In the genomic region with DNA sequence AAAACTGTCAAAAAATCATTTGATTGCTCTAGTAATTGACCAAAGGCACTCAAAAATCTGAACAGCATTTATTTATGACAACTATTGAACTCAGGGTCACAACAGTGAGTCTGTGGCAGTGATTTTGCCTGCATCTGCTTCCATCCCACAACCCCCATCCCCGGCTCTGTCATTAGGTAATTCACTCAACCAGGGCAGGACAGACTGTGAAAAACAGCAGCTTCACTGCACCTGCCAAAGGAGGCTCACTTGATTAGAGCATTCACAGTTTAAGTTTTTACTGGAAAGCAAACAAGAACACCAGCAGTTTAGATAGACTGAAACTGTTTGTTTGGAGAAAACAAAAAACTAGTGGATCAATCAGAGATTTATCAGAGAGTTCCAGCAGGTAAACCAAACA, we compare ENCODE assay signal across 21 cellular contexts. TPM values are rescaled to one million over a fixed set of nuclear protein-coding genes. Genes with fewer than 3 reads are reported as not detected.
"Had no signal": no experiment of that assay in that cellular context is flagged by ENCODE, and none has a peak within 500 bp of the region (broad histone marks: within the 10 kb centered on the region; RNA-seq: fewer than 3 reads in every experiment).

No MANE protein-coding gene starts in this region.

- ATAC-seq: activated T-helper 17 cell treated with anti-CD3 and anti-CD28 coated beads, Interleukin-2, amount 50 U/mL, for 72 hours; left cardiac atrium; lower lobe of right lung; natural killer cell; stimulated activated naive B cell treated with anti-CD40 and anti-IgM and Interleukin-4, amounts not matched to agents 10 μg/mL and 1 μg/mL and 100 μg/mL, for 72 hours had no signal

- H3K4me1 Mint-ChIP-seq: activated T-helper 17 cell treated with anti-CD3 and anti-CD28 coated beads, Interleukin-2, amount 50 U/mL, for 72 hours; central memory CD8-positive, alpha-beta T cell; natural killer cell had no signal

- H3K9me3 Mint-ChIP-seq: activated CD8-positive, alpha-beta T cell treated with anti-CD3 and anti-CD28 coated beads for 36 hours; activated naive CD8-positive, alpha-beta T cell treated with anti-CD3 and anti-CD28 coated beads, Interleukin-2, amount 10 ng/mL, durations not matched to agents 7 days and 5 days; central memory CD8-positive, alpha-beta T cell had no signal

- H3K36me3 ChIP-seq: colonic mucosa, lower lobe of right lung, neutrophil had no signal

- H3K27me3 Mint-ChIP-seq: activated naive CD8-positive, alpha-beta T cell treated with anti-CD3 and anti-CD28 coated beads, Interleukin-2, amount 10 ng/mL, durations not matched to agents 7 days and 5 days had no signal

- H3K27me3 ChIP-seq: colonic mucosa, hepatocyte, neutrophil had no signal

- H3K4me3 ChIP-seq: colonic mucosa, hepatocyte, lower lobe of right lung had no signal

- H3K9me3 ChIP-seq: colonic mucosa, lower lobe of right lung, neutrophil had no signal

- H3K27ac Mint-ChIP-seq: activated CD8-positive, alpha-beta T cell treated with anti-CD3 and anti-CD28 coated beads for 36 hours; activated naive CD8-positive, alpha-beta T cell treated with anti-CD3 and anti-CD28 coated beads, Interleukin-2, amount 10 ng/mL, durations not matched to agents 7 days and 5 days; activated T-helper 17 cell treated with anti-CD3 and anti-CD28 coated beads, Interleukin-2, amount 50 U/mL, for 72 hours; endodermal cell; natural killer cell; stimulated activated naive B cell treated with anti-CD40 and anti-IgM and Interleukin-4, amounts not matched to agents 10 μg/mL and 1 μg/mL and 100 μg/mL, for 72 hours had no signal

- H3K36me3 Mint-ChIP-seq: activated naive CD8-positive, alpha-beta T cell treated with anti-CD3 and anti-CD28 coated beads, Interleukin-2, amount 10 ng/mL, durations not matched to agents 7 days and 5 days; natural killer cell had no signal

- H3K4me3 Mint-ChIP-seq: activated naive CD8-positive, alpha-beta T cell treated with anti-CD3 and anti-CD28 coated beads, Interleukin-2, amount 10 ng/mL, durations not matched to agents 7 days and 5 days; activated T-helper 17 cell treated with anti-CD3 and anti-CD28 coated beads, Interleukin-2, amount 50 U/mL, for 72 hours; central memory CD8-positive, alpha-beta T cell; endodermal cell; natural killer cell; stimulated activated naive B cell treated with anti-CD40 and anti-IgM and Interleukin-4, amounts not matched to agents 10 μg/mL and 1 μg/mL and 100 μg/mL, for 72 hours had no signal

- DNase-seq: activated CD4-positive, alpha-beta T cell treated with anti-CD3 and anti-CD28 coated beads for 48 hours; activated CD4-positive, CD25-positive, alpha-beta regulatory T cell; activated CD8-positive, alpha-beta T cell treated with anti-CD3 and anti-CD28 coated beads for 36 hours; activated naive CD4-positive, alpha-beta T cell; activated naive CD8-positive, alpha-beta T cell treated with anti-CD3 and anti-CD28 coated beads, Interleukin-2, amount 10 ng/mL, durations not matched to agents 7 days and 5 days; activated T-cell treated with anti-CD3 and anti-CD28 coated beads, Interleukin-2, amount 50 U/mL, for 1 hour; anterior cingulate cortex; colonic mucosa; endodermal cell; foreskin fibroblast; left cardiac atrium; lower lobe of right lung; natural killer cell; stimulated activated naive B cell treated with anti-CD40 and anti-IgM and Interleukin-4, amounts not matched to agents 10 μg/mL and 1 μg/mL and 100 μg/mL, for 72 hours; T1000 had no signal

- H3K27ac ChIP-seq: colonic mucosa, epithelial cell of prostate, hepatocyte, lower lobe of right lung, neutrophil, parathyroid adenoma had no signal

- H3K4me1 ChIP-seq: colonic mucosa, lower lobe of right lung had no signal

RNA-seq across cellular contexts. Expression of a gene that starts 22.2 kb away (rescaled TPM):
- total RNA-seq: activated T-helper 17 cell treated with anti-CD3 and anti-CD28 coated beads, Interleukin-2, amount 50 U/mL, for 72 hours had no signal
